Comparison of ENCODE assay signal across 18 cellular contexts in genomic region chr2:227007940-227008339, GRCh38.
"Had no signal": no experiment of that assay in that cellular context is flagged by ENCODE, and none has a peak within 500 bp of the region (broad histone marks: within the 10 kb centered on the region; RNA-seq: fewer than 3 reads in every experiment).

No MANE protein-coding gene starts in this region.

- H3K4me1 Mint-ChIP-seq: natural killer cell, neural crest cell had no signal

- FAIRE-seq: colon, frontal cortex, keratinocyte, urothelium cell line had no signal

- H3K4me1 ChIP-seq: lower lobe of right lung, prostate gland, right atrium auricular region, testis, tibial nerve, upper lobe of left lung had no signal

- H3K27ac Mint-ChIP-seq: natural killer cell had no signal

- H3K4me3 Mint-ChIP-seq: natural killer cell, neural crest cell had no signal

- H3K27ac ChIP-seq: lower lobe of right lung, prostate gland, right atrium auricular region, sigmoid colon, testis, tibial nerve, upper lobe of left lung had no signal

- H3K36me3 ChIP-seq: lower lobe of right lung, prostate gland, right atrium auricular region, sigmoid colon, tibial nerve, upper lobe of left lung had no signal

- H3K9me3 Mint-ChIP-seq: natural killer cell had no signal

- ATAC-seq: left ventricle myocardium superior, natural killer cell had no signal

- DNase-seq: effector CD4-positive, alpha-beta T cell; left ventricle myocardium superior; lower lobe of right lung; natural killer cell; sigmoid colon; stimulated activated naive CD4-positive, alpha-beta T cell; substantia nigra; testis had no signal

- H3K9me3 ChIP-seq: lower lobe of right lung, prostate gland, right atrium auricular region, sigmoid colon, testis, tibial nerve, upper lobe of left lung had no signal

- H3K4me3 ChIP-seq: dorsolateral prefrontal cortex, lower lobe of right lung, prostate gland, right atrium auricular region, sigmoid colon, testis, tibial nerve, upper lobe of left lung had no signal

- H3K36me3 Mint-ChIP-seq: natural killer cell had no signal

- H3K27me3 ChIP-seq: dorsolateral prefrontal cortex, right atrium auricular region, sigmoid colon, testis, tibial nerve, upper lobe of left lung had no signal
